8 cellular contexts compared by ENCODE assay signal in genomic region chr3:42906085-42906904, GRCh38. TPM values are rescaled to one million over a fixed set of nuclear protein-coding genes. Genes with fewer than 3 reads are reported as not detected.
DNase-seq lines count a peak whose midpoint lies in the region; ATAC-seq and TF ChIP-seq lines count a peak whose summit lies in the region.

Gene ZNF662 (plus strand): TSS chr3:42906142. CDS start chr3:42908115, 1,973 bp downstream.

- intact Hi-C loops in colonic mucosa (cut with DNase I): no loop called here
- intact Hi-C loops in testis (cut with DNase I; ENCODE audit: low total_unique reads): no loop called here

- 2 to 5% methylated on average over 10 to 56 of the region's 59 CpGs for WGBS in testis, 2 donors

- H3K9me3 ChIP-seq in colonic mucosa (no peaks in the 10 kb centered on the region), testis (no peaks in the 10 kb centered on the region)

- peak within 1 kb of the TSS; percentile 61 to 75 for H3K9ac ChIP-seq in colonic mucosa (ENCODE audit: low read depth in 2 of 2, low read length in 2 of 2)

- TF ChIP-seq CTCF in colonic mucosa (IDR thresholded peaks at IDR 0.05) (no peak), testis (IDR thresholded peaks at IDR 0.05) (no peak)

- no peaks in the 10 kb centered on the region for H3K4me1 ChIP-seq in colonic mucosa
- H3K4me1 ChIP-seq in testis: peaks cover 11% of the 10 kb centered on the region

- H3K27ac ChIP-seq in colonic mucosa: no peak within 1 kb of the TSS
- H3K27ac ChIP-seq in testis: peak within 1 kb of the TSS; percentile 12 to 79

- ATAC-seq in SK-N-SH treated with all-trans-retinoic acid at 6 μM for 48 hours (peak; percentile 78), HG03280 (IDR thresholded peaks at IDR 0.05; ENCODE audit: unreplicated experiment) (no peak)

- H3K4me3 ChIP-seq in colonic mucosa (peak within 1 kb of the TSS; percentile 45), testis (peak within 1 kb of the TSS; percentile 68 to 80)

- DNase-seq in C1 segment of cervical spinal cord (lab: John Stamatoyannopoulos, UW): peak in 13 of 14 donors; percentile 9 to 79 (median 36)
- peak; percentile 32 for DNase-seq in colonic mucosa
- DNase-seq in midbrain (lab: John Stamatoyannopoulos, UW): peak; percentile 49
- DNase-seq in testis: peak; percentile 73
- no peak for DNase-seq in NCI-H524 (lab: John Stamatoyannopoulos, UW)
- no peak for DNase-seq in SK-N-DZ (ENCODE audit: low spot score)

- TF ChIP-seq POLR2A in testis (IDR thresholded peaks at IDR 0.05): no peak

- H3K36me3 ChIP-seq in colonic mucosa: no peaks in the 10 kb centered on the region
- H3K36me3 ChIP-seq in testis (ENCODE audit: low read depth, missing control alignments): no peaks in the 10 kb centered on the region

- H3K27me3 ChIP-seq in colonic mucosa: no peaks in the 10 kb centered on the region
- no peaks in the 10 kb centered on the region for H3K27me3 ChIP-seq in testis

TF ChIP-seq in SK-N-SH treated with all-trans-retinoic acid at 6 μM for 48 hours, 23 proteins besides CTCF, POLR2A, EP300 and RAD21:
- TF ChIP-seq, protein P1, sequence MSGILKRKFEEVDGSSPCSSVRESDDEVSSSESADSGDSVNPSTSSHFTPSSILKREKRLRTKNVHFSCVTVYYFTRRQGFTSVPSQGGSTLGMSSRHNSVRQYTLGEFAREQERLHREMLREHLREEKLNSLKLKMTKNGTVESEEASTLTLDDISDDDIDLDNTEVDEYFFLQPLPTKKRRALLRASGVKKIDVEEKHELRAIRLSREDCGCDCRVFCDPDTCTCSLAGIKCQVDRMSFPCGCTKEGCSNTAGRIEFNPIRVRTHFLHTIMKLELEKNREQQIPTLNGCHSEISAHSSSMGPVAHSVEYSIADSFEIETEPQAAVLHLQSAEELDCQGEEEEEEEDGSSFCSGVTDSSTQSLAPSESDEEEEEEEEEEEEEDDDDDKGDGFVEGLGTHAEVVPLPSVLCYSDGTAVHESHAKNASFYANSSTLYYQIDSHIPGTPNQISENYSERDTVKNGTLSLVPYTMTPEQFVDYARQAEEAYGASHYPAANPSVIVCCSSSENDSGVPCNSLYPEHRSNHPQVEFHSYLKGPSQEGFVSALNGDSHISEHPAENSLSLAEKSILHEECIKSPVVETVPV (CRISPR knock-in tag; IDR thresholded peaks at IDR 0.05): no peak
- TF ChIP-seq TSHZ2 (CRISPR knock-in tag; IDR thresholded peaks at IDR 0.05) (no peak), CSDC2 (CRISPR knock-in tag; IDR thresholded peaks at IDR 0.05) (no peak), BACH2 (CRISPR knock-in tag; IDR thresholded peaks at IDR 0.05; ENCODE audit: borderline replicate concordance) (no peak), ZC3H10 (CRISPR knock-in tag; IDR thresholded peaks at IDR 0.05) (no peak)

RNA-seq across cellular contexts. Expression of gene ZNF662, which starts in this region (rescaled TPM):
- total RNA-seq in colonic mucosa (1 to 10 TPM; 2.8 to 5.5 TPM), testis (10 to 100 TPM; 19.2 to 23.5 TPM)
- polyA plus RNA-seq in testis (ENCODE audit: insufficient read depth, low read depth, low replicate concordance): 11.2 TPM
- polyA plus RNA-seq in SK-N-DZ (2014; cell fraction: cytosol; rRNA removed): 0.40 and 1.1 TPM in 2 replicates
- 0.58 and 1.4 TPM in 2 replicates for polyA plus RNA-seq in SK-N-DZ (2014; cell fraction: nucleus; rRNA removed)

Comparison
In these comparisons a context has a peak if more than half of its experiments do, and no peak if none do; other contexts are left out.
1. DNase-seq: peak in C1 segment of cervical spinal cord (13 of 14), colonic mucosa (single experiment), midbrain (single experiment) and testis (single experiment); none in NCI-H524 (0 of 2) and SK-N-DZ (single experiment).